Comparison of ENCODE assay signal across 24 cellular contexts in the genomic region with DNA sequence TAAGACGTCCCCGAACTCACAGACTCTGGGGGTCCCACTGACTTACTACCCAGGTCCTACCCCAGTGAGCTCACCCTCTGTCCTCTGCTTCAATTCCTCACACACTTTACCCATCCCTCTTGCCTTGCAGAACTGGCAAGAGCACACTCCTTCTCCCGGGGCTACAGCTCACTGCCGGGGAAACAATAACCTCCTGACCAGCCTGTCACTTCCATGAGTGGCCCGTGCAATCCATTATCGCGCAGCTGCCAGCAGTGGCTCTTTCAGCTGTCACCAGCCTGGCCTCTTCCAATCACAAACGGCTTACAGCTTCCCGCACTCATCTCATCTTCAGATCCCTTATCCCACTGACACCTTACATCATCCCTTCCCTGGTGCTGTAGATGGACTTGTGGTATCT.
A peak's percentile ranks its signal among the peaks of the same experiment; 100 is the strongest.
DNase-seq lines count a peak whose midpoint lies in the region; ATAC-seq and TF ChIP-seq lines count a peak whose summit lies in the region.
"Had no signal": no experiment of that assay in that cellular context is flagged by ENCODE, and none has a peak within 500 bp of the region (broad histone marks: within the 10 kb centered on the region; RNA-seq: fewer than 3 reads in every experiment).

No MANE protein-coding gene starts in this region.

- H3K4me3 Mint-ChIP-seq in dendritic cell treated with granulocyte-macrophage colony-stimulating factor and Interleukin-4, amounts not matched to agents 40 ng/mL and 50 ng/mL, for 4 days: no peak overlapping the region
- H3K4me3 Mint-ChIP-seq: CD8-positive, alpha-beta memory T cell; H9; HFFc6; IgD-negative memory B cell had no signal

- 61% methylated on average over 9 of the region's 9 CpGs for WGBS in right cardiac atrium

- H3K9me3 Mint-ChIP-seq in dendritic cell treated with granulocyte-macrophage colony-stimulating factor and Interleukin-4, amounts not matched to agents 40 ng/mL and 50 ng/mL, for 4 days: no peaks in the 10 kb centered on the region
- H3K9me3 Mint-ChIP-seq: H9, HFFc6 had no signal

- H3K36me3 Mint-ChIP-seq in dendritic cell treated with granulocyte-macrophage colony-stimulating factor and Interleukin-4, amounts not matched to agents 40 ng/mL and 50 ng/mL, for 4 days (ENCODE audit: low read depth): peaks cover 71% of the 10 kb centered on the region

- H3K9me3 ChIP-seq in WERI-Rb-1 (ENCODE audit: severe bottlenecking) (peaks cover 12% of the 10 kb centered on the region), right cardiac atrium (ENCODE audit: control insufficient read depth, low read length) (no peaks in the 10 kb centered on the region)
- H3K9me3 ChIP-seq: BE2C had no signal

- no peak for TF ChIP-seq CTCF in WERI-Rb-1 (IDR thresholded peaks at IDR 0.05; ENCODE audit: low read depth, low read length)

- H3K27me3 Mint-ChIP-seq in dendritic cell treated with granulocyte-macrophage colony-stimulating factor and Interleukin-4, amounts not matched to agents 40 ng/mL and 50 ng/mL, for 4 days: no peaks in the 10 kb centered on the region
- H3K27me3 Mint-ChIP-seq: IgD-negative memory B cell had no signal

- no peaks in the 10 kb centered on the region for H3K4me1 ChIP-seq in right cardiac atrium (ENCODE audit: control insufficient read depth, insufficient read depth, low read length)
- H3K4me1 ChIP-seq: BE2C had no signal

- ATAC-seq in right cardiac atrium (peak; percentile 66 to 70), HG03342 (IDR thresholded peaks at IDR 0.05; ENCODE audit: unreplicated experiment) (no peak)

- no peak overlapping the region for H3K4me3 ChIP-seq in WERI-Rb-1 (ENCODE audit: low read depth, low read length)
- no peak overlapping the region for H3K4me3 ChIP-seq in right cardiac atrium (ENCODE audit: low read length)
- H3K4me3 ChIP-seq: GM23248 had no signal

- H3K4me1 Mint-ChIP-seq in dendritic cell treated with granulocyte-macrophage colony-stimulating factor and Interleukin-4, amounts not matched to agents 40 ng/mL and 50 ng/mL, for 4 days (ENCODE audit: low read depth): peaks cover 20% of the 10 kb centered on the region
- H3K4me1 Mint-ChIP-seq: CD8-positive, alpha-beta memory T cell had no signal

- no peaks in the 10 kb centered on the region for H3K27me3 ChIP-seq in WERI-Rb-1 (ENCODE audit: insufficient read depth, low read depth, severe bottlenecking)
- no peaks in the 10 kb centered on the region for H3K27me3 ChIP-seq in right cardiac atrium (ENCODE audit: control insufficient read depth, insufficient read depth)
- H3K27me3 ChIP-seq: BE2C had no signal

- peak overlapping the region; percentile 61 for H3K27ac ChIP-seq in WERI-Rb-1
- H3K27ac ChIP-seq in right cardiac atrium (ENCODE audit: low read length): no peak overlapping the region
- H3K27ac ChIP-seq: GM23248, KMS-11 had no signal

- H3K27ac Mint-ChIP-seq in dendritic cell treated with granulocyte-macrophage colony-stimulating factor and Interleukin-4, amounts not matched to agents 40 ng/mL and 50 ng/mL, for 4 days: peak overlapping the region; percentile 20
- H3K27ac Mint-ChIP-seq: CD8-positive, alpha-beta memory T cell; HFFc6 had no signal

- DNase-seq in WERI-Rb-1 (peak; percentile 37), right cardiac atrium (peak in 1 of 3 donors; percentile 49), pons (ENCODE audit: low spot score) (peak; percentile 30), NCI-H510A (lab: John Stamatoyannopoulos, UW) (no peak), germinal center (ENCODE audit: low spot score) (no peak)
- DNase-seq: BE2C; Calu3; CD8-positive, alpha-beta memory T cell; DND-41; GM23248; H9; HFFc6; NCI-H1048; NCI-H1417 treated with DMSO at 0.1 percent for 48 hours; NCI-H1694 treated with DMSO at 0.1 percent for 48 hours; NCI-H2081; NCI-H2227 treated with DMSO at 0.1 percent for 48 hours; NCI-H69; RPMI8226; SHP77 treated with DMSO at 0.1 percent for 48 hours had no signal

- intact Hi-C loops in dendritic cell treated with granulocyte-macrophage colony-stimulating factor and Interleukin-4, amounts not matched to agents 40 ng/mL and 50 ng/mL, for 4 days (cut with micrococcal nuclease): no loop called here
- intact Hi-C loops in right cardiac atrium (cut with DNase I): no loop called here

- no peaks in the 10 kb centered on the region; the same call in 1 of the 2 replicates for H3K36me3 ChIP-seq in WERI-Rb-1
- H3K36me3 ChIP-seq: BE2C had no signal

Comparison
In these comparisons a context has a peak if more than half of its experiments do, and no peak if none do; other contexts are left out.
1. DNase-seq: peak in WERI-Rb-1 (single experiment) and pons (single experiment); none in NCI-H510A (single experiment) and germinal center (single experiment).